Comparison of ENCODE assay signal across 11 cellular contexts in the genomic region with DNA sequence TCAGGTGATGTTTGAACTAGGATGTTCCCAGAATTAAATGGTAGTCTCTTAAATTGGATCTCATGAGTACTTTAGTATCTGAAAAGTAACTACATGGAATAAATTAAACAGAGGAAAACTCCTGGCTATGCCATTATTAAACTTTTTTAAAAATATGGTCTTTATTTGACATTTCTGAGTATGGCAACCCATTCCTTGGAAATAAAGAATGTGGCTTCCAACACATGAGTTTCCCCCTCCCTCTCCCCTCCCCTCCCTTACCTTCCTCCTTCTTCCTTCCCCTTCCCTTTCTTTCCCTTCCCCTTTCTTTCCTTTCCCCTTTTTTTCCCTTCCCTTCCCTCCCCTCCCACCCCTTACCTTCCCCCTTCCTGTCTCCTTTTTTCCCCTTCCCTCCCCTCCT.
"Had no signal": no experiment of that assay in that cellular context is flagged by ENCODE, and none has a peak within 500 bp of the region (broad histone marks: within the 10 kb centered on the region; RNA-seq: fewer than 3 reads in every experiment).

No MANE protein-coding gene starts in this region.

- H3K9me3 ChIP-seq: HAP-1 had no signal

- H3K4me2 ChIP-seq: GM23338 had no signal

- H3K4me1 ChIP-seq: HAP-1 had no signal

- H3K4me3 ChIP-seq: GM23248, GM23338, HAP-1 had no signal

- ATAC-seq: GM23338, HCT116 had no signal

- H3K36me3 ChIP-seq: HAP-1 had no signal

- H3K9ac ChIP-seq: GM23248 had no signal

- H3K27ac ChIP-seq: GM23248 had no signal

- FAIRE-seq: H1, H54 had no signal

- H2AFZ ChIP-seq: GM23248, GM23338 had no signal

- DNase-seq: GM23248, GOT3, H7, H9, HCEC 1CT, HFFc6 had no signal
